8 cellular contexts compared by ENCODE assay signal in the genomic region with DNA sequence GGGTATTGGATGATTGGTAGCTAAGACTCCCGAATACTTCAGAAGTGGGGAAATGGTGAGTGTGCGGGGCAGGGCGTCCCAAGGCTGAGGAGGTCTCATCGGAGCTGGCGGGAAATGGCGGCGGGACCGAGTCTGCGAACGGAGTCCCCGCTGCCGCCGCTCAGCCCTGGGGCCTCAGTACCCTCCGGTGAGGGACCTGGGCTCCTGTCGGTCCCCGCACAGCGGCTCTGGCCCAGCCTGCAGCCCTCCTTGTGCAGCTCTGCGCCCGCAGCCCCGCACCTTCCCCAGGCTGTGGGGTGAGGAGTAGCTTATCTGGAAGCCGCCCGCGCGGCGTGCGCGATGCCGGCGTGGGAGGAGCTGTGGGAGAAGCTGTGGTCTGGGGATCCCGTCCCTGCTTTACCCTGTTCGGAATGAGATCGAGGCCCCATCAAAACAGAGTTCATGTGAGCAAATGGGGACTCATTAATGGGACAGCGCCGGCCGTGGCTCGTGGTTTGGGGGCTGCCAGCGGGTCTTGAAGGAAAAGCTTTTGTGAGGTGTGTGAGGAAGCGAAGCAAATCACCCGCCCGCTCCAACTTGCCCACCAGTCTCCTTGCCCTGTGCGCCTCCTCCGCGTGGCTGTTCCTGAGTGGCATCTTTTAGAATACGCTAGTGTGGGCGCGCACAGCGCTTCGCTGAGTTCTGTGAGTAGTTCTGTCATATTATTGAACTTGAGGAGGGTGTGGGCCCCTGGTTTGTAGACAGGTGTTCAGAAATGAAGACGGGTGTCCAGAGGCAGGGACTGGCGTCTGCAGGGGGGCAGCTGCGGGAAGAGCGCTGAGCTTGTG. TPM values are rescaled to one million over a fixed set of nuclear protein-coding genes. Genes with fewer than 3 reads are reported as not detected.
DNase-seq lines count a peak whose midpoint lies in the region; ATAC-seq and TF ChIP-seq lines count a peak whose summit lies in the region.

No MANE protein-coding gene starts in this region.

- TF ChIP-seq CTCF in astrocyte of the cerebellum (IDR thresholded peaks at IDR 0.05; ENCODE audit: low read depth, low read length, missing control alignments) (no peak), GM10266 (IDR thresholded peaks at IDR 0.05; ENCODE audit: control insufficient read depth, insufficient read depth, low read depth, missing control alignments) (no peak)

- H3K4me3 ChIP-seq in astrocyte of the cerebellum (ENCODE audit: low read depth, low read length) = peak overlapping the region; percentile 87

- in situ Hi-C loops in SK-MEL-5 (cut with HindIII; ENCODE audit: low pct_unique_long_range_greater_than_20kb, low sequenced_read_pairs) (no loop called here), astrocyte of the cerebellum (cut with HindIII; ENCODE audit: low sequenced_read_pairs) (no loop called here)

- ATAC-seq in GM18508 (IDR thresholded peaks at IDR 0.05; ENCODE audit: insufficient read depth, unreplicated experiment) (peak; percentile 11), HG02763 (IDR thresholded peaks at IDR 0.05; ENCODE audit: unreplicated experiment) (peak; percentile 20)

- DNase-seq in SK-MEL-5 (ENCODE audit: low read depth, low spot score) (peak; percentile 2), astrocyte of the cerebellum (ENCODE audit: low read depth) (peak; percentile 6), iPS-NIHi7 (ENCODE audit: extremely low spot score) (peak; percentile 12), SW 1271 (lab: John Stamatoyannopoulos, UW) (no peak), GM10266 (ENCODE audit: extremely low spot score) (no peak)
- DNase-seq in stimulated activated CD4-positive, alpha-beta T cell treated with anti-CD3 and anti-CD28 coated beads, Interleukin-15, amount 100 ng/mL, for 1 hour (ENCODE audit: low read depth in 1 of 2, low spot score in 1 of 2) = peak; percentile 11 to 43

RNA-seq across cellular contexts. Expression of gene ZNF141, which starts 0.5 kb away (rescaled TPM):
- total RNA-seq in SK-MEL-5 (2014; rRNA removed; shearing (Covaris generic)) = 20.8 and 22.1 TPM in 2 replicates
- 3.2 and 3.7 TPM in 2 replicates for polyA plus RNA-seq in SK-MEL-5 (2015; cell fraction: cytosol; rRNA removed)
- polyA plus RNA-seq in SK-MEL-5 (2015; cell fraction: nucleus; rRNA removed) = 13.3 and 25.8 TPM in 2 replicates

RNA-seq across cellular contexts. Expression of gene ZNF732, which starts 32.9 kb away (rescaled TPM):
- 0.08 TPM in 1 of 2 replicates, not detected in the other for total RNA-seq in SK-MEL-5 (2014; rRNA removed; shearing (Covaris generic))
- not detected in 2 replicates for polyA plus RNA-seq in SK-MEL-5 (2015; cell fraction: cytosol; rRNA removed)
- not detected in 2 replicates for polyA plus RNA-seq in SK-MEL-5 (2015; cell fraction: nucleus; rRNA removed)

Comparison
In these comparisons a context has a peak if more than half of its experiments do, and no peak if none do; other contexts are left out.
1. DNase-seq: peak in SK-MEL-5 (single experiment), astrocyte of the cerebellum (single experiment), iPS-NIHi7 (single experiment) and stimulated activated CD4-positive, alpha-beta T cell treated with anti-CD3 and anti-CD28 coated beads, Interleukin-15, amount 100 ng/mL, for 1 hour (2 of 2); none in SW 1271 (0 of 2) and GM10266 (single experiment).